ENCODE assay signal across 8 cellular contexts in genomic region chr21:42097860-42098259, GRCh38. TPM values are rescaled to one million over a fixed set of nuclear protein-coding genes. Genes with fewer than 3 reads are reported as not detected.
DNase-seq lines count a peak whose midpoint lies in the region; ATAC-seq and TF ChIP-seq lines count a peak whose summit lies in the region.

No MANE protein-coding gene starts in this region.

- H3K36me3 ChIP-seq in fibroblast of lung (ENCODE audit: control insufficient read depth, insufficient read depth, low read length) (no peaks in the 10 kb centered on the region), prostate gland (no peaks in the 10 kb centered on the region)

- H3K9ac ChIP-seq in fibroblast of lung (ENCODE audit: insufficient read depth, low read length): peak overlapping the region; percentile 11

- no peak for TF ChIP-seq POLR2A in prostate gland (IDR thresholded peaks at IDR 0.05)

- no peaks in the 10 kb centered on the region for H3K27me3 Mint-ChIP-seq in activated naive CD8-positive, alpha-beta T cell treated with anti-CD3 and anti-CD28 coated beads, Interleukin-2, amount 50 U/mL, for 24 hours
- H3K27me3 Mint-ChIP-seq in activated naive CD8-positive, alpha-beta T cell treated with anti-CD3 and anti-CD28 coated beads for 36 hours: no peaks in the 10 kb centered on the region

- H3K4me2 ChIP-seq in fibroblast of lung (ENCODE audit: extremely low read depth, insufficient read depth, low read length): no peak overlapping the region

- H3K79me2 ChIP-seq in fibroblast of lung (ENCODE audit: control insufficient read depth, insufficient read depth, low read length): no peaks in the 10 kb centered on the region

- H3K27me3 ChIP-seq in fibroblast of lung (ENCODE audit: control insufficient read depth, insufficient read depth, low read length) (no peaks in the 10 kb centered on the region), prostate gland (replicated peaks; ENCODE audit: insufficient read depth) (no peaks in the 10 kb centered on the region)

- H4K20me1 ChIP-seq in fibroblast of lung (ENCODE audit: control insufficient read depth, extremely low read depth, insufficient read depth, low read length): no peaks in the 10 kb centered on the region

- H3K27ac Mint-ChIP-seq in activated naive CD8-positive, alpha-beta T cell treated with anti-CD3 and anti-CD28 coated beads, Interleukin-2, amount 50 U/mL, for 24 hours: no peak overlapping the region
- H3K27ac Mint-ChIP-seq in activated naive CD8-positive, alpha-beta T cell treated with anti-CD3 and anti-CD28 coated beads for 36 hours: no peak overlapping the region

- H3K4me1 Mint-ChIP-seq in activated naive CD8-positive, alpha-beta T cell treated with anti-CD3 and anti-CD28 coated beads, Interleukin-2, amount 50 U/mL, for 24 hours: peaks cover 4% of the 10 kb centered on the region
- peaks cover 9% of the 10 kb centered on the region for H3K4me1 Mint-ChIP-seq in activated naive CD8-positive, alpha-beta T cell treated with anti-CD3 and anti-CD28 coated beads for 36 hours

- H3K27ac ChIP-seq in fibroblast of lung (ENCODE audit: insufficient read depth, low read length) (peak overlapping the region; percentile 87), prostate gland (peak overlapping the region; percentile 39 to 66)

- H3K4me3 Mint-ChIP-seq in activated naive CD8-positive, alpha-beta T cell treated with anti-CD3 and anti-CD28 coated beads, Interleukin-2, amount 50 U/mL, for 24 hours: no peak overlapping the region
- H3K4me3 Mint-ChIP-seq in activated naive CD8-positive, alpha-beta T cell treated with anti-CD3 and anti-CD28 coated beads for 36 hours: no peak overlapping the region

- H2AFZ ChIP-seq in fibroblast of lung (ENCODE audit: low read length): peak overlapping the region; percentile 37

- H3K36me3 Mint-ChIP-seq in activated naive CD8-positive, alpha-beta T cell treated with anti-CD3 and anti-CD28 coated beads, Interleukin-2, amount 50 U/mL, for 24 hours (ENCODE audit: low read depth): no peaks in the 10 kb centered on the region
- H3K36me3 Mint-ChIP-seq in activated naive CD8-positive, alpha-beta T cell treated with anti-CD3 and anti-CD28 coated beads for 36 hours: no peaks in the 10 kb centered on the region

- ATAC-seq in activated naive CD8-positive, alpha-beta T cell treated with anti-CD3 and anti-CD28 coated beads, Interleukin-2, amount 50 U/mL, for 24 hours: peak; percentile 52
- ATAC-seq in HG02885 (IDR thresholded peaks at IDR 0.05; ENCODE audit: poor library complexity, unreplicated experiment): no peak

- H3K9me3 ChIP-seq in fibroblast of lung (ENCODE audit: control insufficient read depth, insufficient read depth, low read depth, low read length) (no peaks in the 10 kb centered on the region), prostate gland (no peaks in the 10 kb centered on the region)

- H3K9me3 Mint-ChIP-seq in activated naive CD8-positive, alpha-beta T cell treated with anti-CD3 and anti-CD28 coated beads, Interleukin-2, amount 50 U/mL, for 24 hours: peaks cover 5% of the 10 kb centered on the region
- H3K9me3 Mint-ChIP-seq in activated naive CD8-positive, alpha-beta T cell treated with anti-CD3 and anti-CD28 coated beads for 36 hours: peaks cover 2% of the 10 kb centered on the region

- TF ChIP-seq CTCF in fibroblast of lung (conservative IDR thresholded peaks at IDR 0.05 in 1 of 2, IDR thresholded peaks at IDR 0.05 in 1 of 2; ENCODE audit: low read depth in 1 of 2, low read length in 2 of 2) (no peak), prostate gland (IDR thresholded peaks at IDR 0.05) (no peak)

- H3K4me3 ChIP-seq in fibroblast of lung (replicated peaks in 1 of 4; ENCODE audit: control extremely low read depth in 1 of 4, insufficient read depth in 1 of 4, low read depth in 3 of 4, low read length in 4 of 4): no peak overlapping the region
- no peak overlapping the region for H3K4me3 ChIP-seq in prostate gland

- WGBS in prostate gland: 27% methylated on average over 8 of the region's 8 CpGs

- intact Hi-C loops in prostate gland (cut with DNase I): no loop called here

- H3K4me1 ChIP-seq in fibroblast of lung (ENCODE audit: control insufficient read depth, extremely low read depth, insufficient read depth, low read length) (peaks cover 6% of the 10 kb centered on the region), prostate gland (replicated peaks) (no peaks in the 10 kb centered on the region)

- DNase-seq in activated naive CD8-positive, alpha-beta T cell treated with anti-CD3 and anti-CD28 coated beads, Interleukin-2, amount 50 U/mL, for 24 hours: no peak
- DNase-seq in activated naive CD8-positive, alpha-beta T cell treated with anti-CD3 and anti-CD28 coated beads for 36 hours: no peak
- DNase-seq in RPMI7951 (ENCODE audit: low read depth) (peak; percentile 96), fibroblast of lung (ENCODE audit: low read depth in 2 of 2) (peak; percentile 97 to 98), prostate gland (ENCODE audit: low spot score) (peak; percentile 79), GM19240 (ENCODE audit: insufficient read length, low spot score) (no peak), NCI-H82 (lab: John Stamatoyannopoulos, UW) (no peak)

RNA-seq across cellular contexts. Expression of gene UMODL1, which starts 26.7 kb away (rescaled TPM):
- total RNA-seq in activated naive CD8-positive, alpha-beta T cell treated with anti-CD3 and anti-CD28 coated beads for 36 hours: not detected
- not detected in 2 replicates for total RNA-seq in RPMI7951 (2014; rRNA removed; shearing (Covaris generic))
- not detected in 2 replicates for total RNA-seq in fibroblast of lung
- not detected in 2 replicates for polyA plus RNA-seq in fibroblast of lung
- polyA plus RNA-seq in fibroblast of lung (2012): not detected in 2 replicates
- not detected in 2 replicates for polyA minus RNA-seq in fibroblast of lung (ENCODE audit: low replicate concordance)
- total RNA-seq in prostate gland: under 1 TPM; 0.14 to 0.57 TPM

Comparison
In these comparisons a context has a peak if more than half of its experiments do, and no peak if none do; other contexts are left out.
1. DNase-seq: peak in RPMI7951 (single experiment), fibroblast of lung (2 of 2) and prostate gland (single experiment); none in activated naive CD8-positive, alpha-beta T cell treated with anti-CD3 and anti-CD28 coated beads, Interleukin-2, amount 50 U/mL, for 24 hours (single experiment), activated naive CD8-positive, alpha-beta T cell treated with anti-CD3 and anti-CD28 coated beads for 36 hours (single experiment), GM19240 (single experiment) and NCI-H82 (single experiment).